ENCODE assay signal across 20 cellular contexts in the genomic region with DNA sequence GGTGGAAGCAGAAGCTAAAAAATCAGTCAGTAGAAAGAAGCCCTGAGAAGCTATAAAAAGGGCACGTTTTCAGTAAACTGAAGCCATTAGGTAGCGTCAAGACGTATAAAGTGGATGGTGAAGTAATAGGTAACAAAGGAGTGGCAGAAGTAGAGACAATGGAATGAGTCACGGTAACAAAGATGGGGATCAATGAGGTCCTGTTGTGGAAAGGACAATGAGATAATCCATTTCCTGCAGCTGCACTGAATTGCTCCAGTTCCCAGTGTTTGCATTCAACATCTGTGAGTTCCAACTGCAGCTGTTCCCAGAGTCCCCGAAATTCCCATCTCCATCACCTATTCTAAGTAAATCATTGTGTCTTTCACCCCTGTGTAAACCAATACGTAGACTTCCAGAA. TPM values are rescaled to one million over a fixed set of nuclear protein-coding genes. Genes with fewer than 3 reads are reported as not detected.
DNase-seq lines count a peak whose midpoint lies in the region; ATAC-seq, FAIRE-seq and TF ChIP-seq lines count a peak whose summit lies in the region.
"Had no signal": no experiment of that assay in that cellular context is flagged by ENCODE, and none has a peak within 500 bp of the region (broad histone marks: within the 10 kb centered on the region; RNA-seq: fewer than 3 reads in every experiment).

No MANE protein-coding gene starts in this region.

- DNase-seq in H7: peak; percentile 32
- peak; percentile 84 for DNase-seq in endothelial cell of umbilical vein (ENCODE audit: low read depth, low spot score)
- peak; percentile 12 for DNase-seq in neuronal stem cell (ENCODE audit: low spot score)
- no peak for DNase-seq in 8988T
- no peak for DNase-seq in omental fat pad (ENCODE audit: low spot score)
- DNase-seq in activated naive CD4-positive, alpha-beta T cell treated with anti-CD3 and anti-CD28 coated beads, Interleukin-2, amount 50 U/mL, for 16 hours: no peak
- no peak for DNase-seq in RPMI8226
- DNase-seq: Kasumi-1; NCI-H2107; NK-92 treated with Interleukin-12 subunit alpha and Interleukin-12 subunit beta, amount 100 ng/mL, for 24 hours; right cardiac atrium; stimulated activated CD4-positive, alpha-beta T cell treated with anti-CD3 and anti-CD28 coated beads, Interleukin-4, amount 100 ng/mL, for 4 hours; uterus had no signal

- no peaks in the 10 kb centered on the region for H3K9me1 ChIP-seq in endothelial cell of umbilical vein (replicated peaks; ENCODE audit: control insufficient read depth, extremely low read depth, insufficient read depth, low read length)

- H3K14ac ChIP-seq in neuronal stem cell (ENCODE audit: low read length): no peak overlapping the region

- no peak overlapping the region for H2BK12ac ChIP-seq in neuronal stem cell (ENCODE audit: low read length)

- no TSS peak for BruUV-seq in endothelial cell of umbilical vein (replicated peaks; lab: Mats Ljungman, UMichigan)

- no CpG with 5 or more reads among the region's 6 CpGs for WGBS in neuronal stem cell (ENCODE audit: extremely low coverage in 2 of 2, insufficient read length in 2 of 2, insufficient replicate concordance in 1 of 2), 2 donors

- no peak overlapping the region for H3K23ac ChIP-seq in neuronal stem cell (ENCODE audit: low read depth, low read length, poor library complexity)

- no peak overlapping the region for H3K4me3 ChIP-seq in H7 (ENCODE audit: insufficient read depth, low read depth, low read length)
- H3K4me3 ChIP-seq in OCI-LY1 (ENCODE audit: low read depth, low read length, poor library complexity, severe bottlenecking): no peak overlapping the region
- no peak overlapping the region for H3K4me3 ChIP-seq in endothelial cell of umbilical vein (replicated peaks in 1 of 3; ENCODE audit: insufficient read depth in 1 of 3, low read depth in 1 of 3, low read length in 3 of 3)
- H3K4me3 ChIP-seq in neuronal stem cell (ENCODE audit: low read length in 2 of 2): no peak overlapping the region
- H3K4me3 ChIP-seq: breast epithelium, hepatocyte, SJSA1, uterus had no signal

- H4K20me1 ChIP-seq in OCI-LY1 (ENCODE audit: insufficient read depth, low read length): no peaks in the 10 kb centered on the region
- H4K20me1 ChIP-seq in endothelial cell of umbilical vein (replicated peaks; ENCODE audit: control insufficient read depth, extremely low read depth, insufficient read depth, low read length): no peaks in the 10 kb centered on the region

- TF ChIP-seq POLR2A in endothelial cell of umbilical vein (IDR thresholded peaks at IDR 0.05; ENCODE audit: low read depth, low read length): peak; percentile 22

- no peaks in the 10 kb centered on the region for H3F3A ChIP-seq in OCI-LY1 (ENCODE audit: insufficient read depth, low read length)

- H3K79me1 ChIP-seq in neuronal stem cell (ENCODE audit: low read depth, low read length): no peaks in the 10 kb centered on the region

- CTCF ChIA-PET in endothelial cell of umbilical vein (lab: Charles Lee): interaction anchor here (0.9 to 2.2 kb wide), 6 partner anchors 8 to 159 kb away, joined by 3 to 6 read pairs (median 3); no protein-coding TSS in a partner anchor

- TF ChIP-seq CTCF in OCI-LY1 (IDR thresholded peaks at IDR 0.05; ENCODE audit: low read length): no peak
- TF ChIP-seq CTCF in endothelial cell of umbilical vein (IDR thresholded peaks at IDR 0.05; ENCODE audit: extremely low read depth in 1 of 2, insufficient read depth in 1 of 2, low read depth in 1 of 2, low read length in 2 of 2): no peak
- TF ChIP-seq CTCF in omental fat pad (IDR thresholded peaks at IDR 0.05): no peak

- no peak overlapping the region for H3K9ac ChIP-seq in OCI-LY1 (ENCODE audit: low read length)
- peak overlapping the region; percentile 53 for H3K9ac ChIP-seq in endothelial cell of umbilical vein (replicated peaks; ENCODE audit: extremely low read depth, insufficient read depth, low read length)
- H3K9ac ChIP-seq in neuronal stem cell (ENCODE audit: low read depth, low read length, poor library complexity): no peak overlapping the region

- H2AFZ ChIP-seq in OCI-LY1 (ENCODE audit: low read length) (peak overlapping the region; percentile 72), endothelial cell of umbilical vein (ENCODE audit: low read depth, low read length) (peak overlapping the region; percentile 58), neuronal stem cell (ENCODE audit: low read length) (peak overlapping the region; percentile 63)
- H2AFZ ChIP-seq: hepatocyte had no signal

- no peak overlapping the region for H2BK15ac ChIP-seq in neuronal stem cell (ENCODE audit: low read length)

- H4K8ac ChIP-seq in neuronal stem cell (ENCODE audit: low read depth, low read length): no peak overlapping the region

- no peaks in the 10 kb centered on the region for H3K36me3 ChIP-seq in H7 (replicated peaks; ENCODE audit: control insufficient read depth, insufficient read depth, low read length)
- no peaks in the 10 kb centered on the region for H3K36me3 ChIP-seq in OCI-LY1 (ENCODE audit: insufficient read depth, low read length)
- H3K36me3 ChIP-seq in endothelial cell of umbilical vein (ENCODE audit: control insufficient read depth in 2 of 2, extremely low read depth in 1 of 2, insufficient read depth in 2 of 2, low read length in 2 of 2): no peaks in the 10 kb centered on the region
- no peaks in the 10 kb centered on the region for H3K36me3 ChIP-seq in neuronal stem cell (replicated peaks in 1 of 2; ENCODE audit: control insufficient read depth in 2 of 2, insufficient read depth in 2 of 2, low read length in 2 of 2)
- H3K36me3 ChIP-seq: breast epithelium, uterus had no signal

- H2AK5ac ChIP-seq in neuronal stem cell (ENCODE audit: low read depth, low read length): no peak overlapping the region

- H3K4me1 ChIP-seq in OCI-LY1 (ENCODE audit: insufficient read depth, low read length, severe bottlenecking) (peaks cover 26% of the 10 kb centered on the region), endothelial cell of umbilical vein (ENCODE audit: control insufficient read depth, extremely low read depth, insufficient read depth, low read length) (peaks cover 50% of the 10 kb centered on the region), neuronal stem cell (ENCODE audit: control insufficient read depth in 2 of 2, insufficient read depth in 1 of 2, low read depth in 1 of 2, low read length in 2 of 2) (peaks cover 7 to 11% of the 10 kb centered on the region in 2 donors)
- H3K4me1 ChIP-seq: breast epithelium had no signal

- peak; percentile 88 for FAIRE-seq in endothelial cell of umbilical vein (lab: Jason Lieb, UNC)

- H3K9me3 ChIP-seq in OCI-LY1 (ENCODE audit: low read length) (no peaks in the 10 kb centered on the region), endothelial cell of umbilical vein (replicated peaks; ENCODE audit: control insufficient read depth, insufficient read depth, low read length) (no peaks in the 10 kb centered on the region), neuronal stem cell (replicated peaks in 1 of 2; ENCODE audit: control insufficient read depth in 2 of 2, insufficient read depth in 1 of 2, low read depth in 1 of 2, low read length in 2 of 2) (no peaks in the 10 kb centered on the region)
- H3K9me3 ChIP-seq: breast epithelium, SJSA1, uterus had no signal

- no peak overlapping the region for H2BK5ac ChIP-seq in neuronal stem cell (ENCODE audit: low read length)

- POLR2A ChIA-PET in endothelial cell of umbilical vein (lab: Charles Lee): no interaction called here

- no peak overlapping the region for H4K91ac ChIP-seq in neuronal stem cell (ENCODE audit: low read depth, low read length, poor library complexity)

- no peak for ATAC-seq in omental fat pad (ENCODE audit: low FRiP score)
- ATAC-seq: natural killer cell treated with Interleukin-12 subunit alpha and Interleukin-12 subunit beta and Interleukin-15 and Interleukin-18, amount 100 ng/mL, for 72 hours; right cardiac atrium; stimulated activated effector memory CD8-positive, alpha-beta T cell treated with anti-CD3 and anti-CD28 coated beads, Interleukin-12 subunit alpha, Interleukin-12 subunit beta, amount 100 ng/mL, for 72 hours had no signal

- no peak overlapping the region for H2BK120ac ChIP-seq in neuronal stem cell (ENCODE audit: low read depth, low read length)

- H3K27me3 ChIP-seq in H7 (ENCODE audit: control insufficient read depth, insufficient read depth, low read length) (no peaks in the 10 kb centered on the region), OCI-LY1 (ENCODE audit: insufficient read depth, low read length) (no peaks in the 10 kb centered on the region), endothelial cell of umbilical vein (ENCODE audit: control insufficient read depth in 2 of 2, insufficient read depth in 2 of 2, low read length in 2 of 2) (no peaks in the 10 kb centered on the region), neuronal stem cell (ENCODE audit: control insufficient read depth in 3 of 3, insufficient read depth in 3 of 3, low read depth in 1 of 3, low read length in 3 of 3) (no peaks in the 10 kb centered on the region)
- H3K27me3 ChIP-seq: breast epithelium, hepatocyte, SJSA1, uterus had no signal

- H3K79me2 ChIP-seq in OCI-LY1 (ENCODE audit: insufficient read depth, low read length) (no peaks in the 10 kb centered on the region), endothelial cell of umbilical vein (ENCODE audit: control insufficient read depth, insufficient read depth, low read length) (no peaks in the 10 kb centered on the region)
- H3K79me2 ChIP-seq: hepatocyte had no signal

- H3K9me2 ChIP-seq in OCI-LY1 (ENCODE audit: low read depth, low read length): no peaks in the 10 kb centered on the region

- H3K18ac ChIP-seq in neuronal stem cell (ENCODE audit: low read length): no peak overlapping the region

- H3K4ac ChIP-seq in neuronal stem cell (ENCODE audit: low read length): no peak overlapping the region

- no peak overlapping the region for H3K4me2 ChIP-seq in OCI-LY1 (ENCODE audit: low read length)
- H3K4me2 ChIP-seq in endothelial cell of umbilical vein (ENCODE audit: insufficient read depth, low read length): peak overlapping the region; percentile 38
- H3K4me2 ChIP-seq in neuronal stem cell (ENCODE audit: insufficient read depth, low read length, poor library complexity, severe bottlenecking): no peak overlapping the region
- H3K4me2 ChIP-seq: hepatocyte had no signal

- dilution Hi-C loops in endothelial cell of umbilical vein (cut with MboI; ENCODE audit: extremely low pct_ligation_motif_present, low sequenced_read_pairs): no loop called here

- H3K27ac ChIP-seq in OCI-LY1 (ENCODE audit: low read depth, low read length, poor library complexity, severe bottlenecking) (no peak overlapping the region), endothelial cell of umbilical vein (ENCODE audit: insufficient read depth, low read depth, low read length) (peak overlapping the region; percentile 85), neuronal stem cell (replicated peaks; ENCODE audit: low read length) (no peak overlapping the region)
- H3K27ac ChIP-seq: breast epithelium, C4-2B, hepatocyte, SJSA1 had no signal

- intact Hi-C loops in endothelial cell of umbilical vein (cut with micrococcal nuclease): loop anchor here (10.0 kb wide), 2 partner anchors 804 to 1704 kb away; no protein-coding TSS in a partner anchor

RNA-seq across cellular contexts. Expression of a gene that starts 4.8 kb away (rescaled TPM):
- total RNA-seq in H7 (2014; rRNA removed; shearing (Covaris generic)): 62.9 and 91.6 TPM in 2 replicates
- 43.2 and 51.8 TPM in 2 replicates for total RNA-seq in endothelial cell of umbilical vein
- 9.5 and 14.5 TPM in 2 replicates for polyA plus RNA-seq in endothelial cell of umbilical vein
- 19.3 and 25.8 TPM in 2 replicates for polyA plus RNA-seq in endothelial cell of umbilical vein (2011; cell fraction: cytosol; rRNA removed)
- 24.6 and 42.4 TPM in 2 replicates for polyA plus RNA-seq in endothelial cell of umbilical vein (2011; cell fraction: nucleus; rRNA removed)
- polyA plus RNA-seq in endothelial cell of umbilical vein (2012): 30.7 and 38.5 TPM in 2 replicates
- 21.0 and 29.4 TPM in 2 replicates for polyA minus RNA-seq in endothelial cell of umbilical vein
- 13.4 TPM for polyA minus RNA-seq in endothelial cell of umbilical vein (2011; cell fraction: cytosol; rRNA and poly(A)+ RNA removed)
- 38.2 and 42.8 TPM in 2 replicates for polyA minus RNA-seq in endothelial cell of umbilical vein (2011; cell fraction: nucleus; rRNA and poly(A)+ RNA removed)
- 52.6 TPM for polyA plus RNA-seq in neuronal stem cell (2013, experiment 1 of 2)
- 56.2 TPM for polyA plus RNA-seq in neuronal stem cell (2013, experiment 2 of 2)
- total RNA-seq in omental fat pad: 100 to 1,000 TPM in 1 of 4 donors, 10 to 100 TPM in 3; 46.1 to 107 (median 65.2) TPM

Comparison
In these comparisons a context has a peak if more than half of its experiments do, and no peak if none do; other contexts are left out.
1. DNase-seq: peak in H7 (single experiment), endothelial cell of umbilical vein (single experiment) and neuronal stem cell (single experiment); none in 8988T (single experiment), omental fat pad (single experiment), activated naive CD4-positive, alpha-beta T cell treated with anti-CD3 and anti-CD28 coated beads, Interleukin-2, amount 50 U/mL, for 16 hours (single experiment) and RPMI8226 (single experiment).
2. Peak in every context shown above with its lines, with median percentiles within 50 percentile points of each other: H2AFZ ChIP-seq.